Comparison of ENCODE assay signal across 16 cellular contexts in the genomic region with DNA sequence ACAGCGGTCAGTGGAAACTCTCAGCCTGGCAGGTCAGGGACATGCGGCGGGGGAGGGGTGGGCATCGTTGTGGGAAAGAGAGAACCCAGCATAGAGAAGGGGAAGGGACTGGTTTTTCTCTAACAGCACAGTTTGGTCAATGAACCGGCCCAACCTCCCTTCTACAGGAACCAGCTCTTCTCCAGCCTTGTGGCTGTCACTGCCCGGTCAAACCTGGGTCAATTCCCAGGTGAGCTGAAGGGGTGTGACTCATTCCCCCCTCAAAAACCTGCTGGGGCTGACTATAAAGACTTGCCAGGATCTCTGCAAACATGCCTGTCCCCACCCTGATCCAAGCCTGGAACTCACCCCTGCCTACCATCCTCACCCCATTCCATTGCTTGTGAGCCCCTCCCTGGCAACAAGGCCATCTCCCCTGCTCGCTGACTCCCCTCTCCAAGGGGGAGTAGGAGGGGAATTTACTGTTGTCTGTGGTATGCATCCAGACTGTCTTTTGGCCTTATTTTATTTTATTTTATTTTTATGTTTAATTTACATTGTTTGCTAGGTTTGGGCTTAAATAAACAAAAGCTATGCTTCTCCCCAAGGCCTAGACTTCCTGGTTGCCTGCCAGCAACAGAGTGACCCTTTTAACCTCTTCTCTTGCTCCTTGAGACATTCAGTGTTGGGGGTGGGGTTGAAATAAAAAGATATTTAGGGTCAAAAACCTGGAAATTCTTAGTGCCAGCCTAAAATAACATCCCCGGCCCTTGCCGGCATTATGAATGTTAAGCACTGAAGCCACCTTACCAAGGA. TPM values are rescaled to one million over a fixed set of nuclear protein-coding genes. Genes with fewer than 3 reads are reported as not detected.
DNase-seq lines count a peak whose midpoint lies in the region; ATAC-seq, FAIRE-seq and TF ChIP-seq lines count a peak whose summit lies in the region.
"Had no signal": no experiment of that assay in that cellular context is flagged by ENCODE, and none has a peak within 500 bp of the region (broad histone marks: within the 10 kb centered on the region; RNA-seq: fewer than 3 reads in every experiment).

No MANE protein-coding gene starts in this region.

- H3K4me3 Mint-ChIP-seq in chondrocyte (ENCODE audit: unreplicated experiment): no peak overlapping the region
- H3K4me3 Mint-ChIP-seq: activated CD8-positive, alpha-beta memory T cell treated with anti-CD3 and anti-CD28 coated beads, Interleukin-2, amount 10 ng/mL, durations not matched to agents 7 days and 5 days; effector memory CD8-positive, alpha-beta T cell; T-helper 1 cell treated with Interleukin-12 subunit alpha and Interleukin-12 subunit beta and Interleukin-4 antibody, amounts not matched to agents 30 μg/mL and 1 μg/mL, for 36 hours had no signal

- H3K36me3 ChIP-seq in left lung (no peaks in the 10 kb centered on the region), tibial artery (no peaks in the 10 kb centered on the region)
- H3K36me3 ChIP-seq in effector memory CD4-positive, alpha-beta T cell (ENCODE audit: control insufficient read depth, insufficient read depth, low read length): no peaks in the 10 kb centered on the region
- H3K36me3 ChIP-seq: ascending aorta, BLaER1 had no signal

- peaks cover 81% of the 10 kb centered on the region for H3K4me1 Mint-ChIP-seq in chondrocyte (ENCODE audit: low read depth)
- H3K4me1 Mint-ChIP-seq: activated CD8-positive, alpha-beta memory T cell treated with anti-CD3 and anti-CD28 coated beads, Interleukin-2, amount 10 ng/mL, durations not matched to agents 7 days and 5 days had no signal

- no peaks in the 10 kb centered on the region for H3K9me3 Mint-ChIP-seq in chondrocyte (ENCODE audit: low read depth)
- H3K9me3 Mint-ChIP-seq: effector memory CD8-positive, alpha-beta T cell; T-helper 1 cell treated with Interleukin-12 subunit alpha and Interleukin-12 subunit beta and Interleukin-4 antibody, amounts not matched to agents 30 μg/mL and 1 μg/mL, for 36 hours had no signal

- TF ChIP-seq CTCF in LNCaP clone FGC (IDR thresholded peaks at IDR 0.05; ENCODE audit: control insufficient read depth, extremely low read depth, insufficient read depth) (no peak), chondrocyte (IDR thresholded peaks at IDR 0.05) (no peak), left lung (IDR thresholded peaks at IDR 0.05) (no peak), tibial artery (IDR thresholded peaks at IDR 0.05) (no peak)

- no peaks in the 10 kb centered on the region for H3K27me3 Mint-ChIP-seq in chondrocyte (ENCODE audit: low read depth)
- H3K27me3 Mint-ChIP-seq: activated CD8-positive, alpha-beta memory T cell treated with anti-CD3 and anti-CD28 coated beads, Interleukin-2, amount 10 ng/mL, durations not matched to agents 7 days and 5 days; effector memory CD8-positive, alpha-beta T cell had no signal

- no peaks in the 10 kb centered on the region for H3K36me3 Mint-ChIP-seq in chondrocyte (ENCODE audit: low read depth)
- H3K36me3 Mint-ChIP-seq: activated CD8-positive, alpha-beta memory T cell treated with anti-CD3 and anti-CD28 coated beads, Interleukin-2, amount 10 ng/mL, durations not matched to agents 7 days and 5 days had no signal

- no peak for DNase-seq in LNCaP clone FGC (ENCODE audit: low read depth)
- no peak for DNase-seq in chondrocyte (ENCODE audit: low spot score)
- peak in 1 of 2 donors; percentile 56 for DNase-seq in left lung
- no peak for DNase-seq in tibial artery
- DNase-seq in urothelium cell line (ENCODE audit: low spot score): no peak
- DNase-seq in NCI-H146 treated with DMSO at 0.1 percent for 48 hours (lab: John Stamatoyannopoulos, UW; ENCODE audit: unreplicated experiment): no peak
- no peak for DNase-seq in effector memory CD4-positive, alpha-beta T cell
- DNase-seq: activated CD8-positive, alpha-beta memory T cell treated with anti-CD3 and anti-CD28 coated beads, Interleukin-2, amount 10 ng/mL, durations not matched to agents 7 days and 5 days; activated gamma-delta T cell treated with Interleukin-2 at 50 U/mL for 16 hours; DMS79 treated with DMSO at 0.1 percent for 48 hours; effector memory CD8-positive, alpha-beta T cell had no signal

- H3K4me1 ChIP-seq in left lung (peaks cover 13 to 20% of the 10 kb centered on the region in 2 donors), tibial artery (peaks cover 0 to 98% (median 48%) of the 10 kb centered on the region in 4 donors)
- H3K4me1 ChIP-seq in effector memory CD4-positive, alpha-beta T cell (ENCODE audit: control insufficient read depth, insufficient read depth, low read length, poor library complexity, severe bottlenecking): no peaks in the 10 kb centered on the region

- H3K4me3 ChIP-seq in LNCaP clone FGC (ENCODE audit: low read depth, low read length): peak overlapping the region; percentile 21
- no peak overlapping the region for H3K4me3 ChIP-seq in left lung
- H3K4me3 ChIP-seq in tibial artery: no peak overlapping the region
- H3K4me3 ChIP-seq in effector memory CD4-positive, alpha-beta T cell (ENCODE audit: insufficient read depth, low read depth, low read length, poor library complexity, severe bottlenecking): no peak overlapping the region
- H3K4me3 ChIP-seq: ascending aorta, BLaER1 had no signal

- peak; percentile 74 for ATAC-seq in left lung
- ATAC-seq in HG03095 (IDR thresholded peaks at IDR 0.05; ENCODE audit: unreplicated experiment): no peak
- ATAC-seq: activated CD8-positive, alpha-beta memory T cell treated with anti-CD3 and anti-CD28 coated beads, Interleukin-2, amount 10 ng/mL, durations not matched to agents 7 days and 5 days; effector memory CD8-positive, alpha-beta T cell had no signal

- no peak overlapping the region for H3K27ac ChIP-seq in left lung
- H3K27ac ChIP-seq in tibial artery: peak overlapping the region; percentile 22 to 83
- no peak overlapping the region for H3K27ac ChIP-seq in effector memory CD4-positive, alpha-beta T cell (ENCODE audit: insufficient read depth, low read length, poor library complexity, severe bottlenecking)
- H3K27ac ChIP-seq: BLaER1 had no signal

- peak overlapping the region; percentile 61 for H3K27ac Mint-ChIP-seq in chondrocyte (ENCODE audit: unreplicated experiment)
- H3K27ac Mint-ChIP-seq: activated CD8-positive, alpha-beta memory T cell treated with anti-CD3 and anti-CD28 coated beads, Interleukin-2, amount 10 ng/mL, durations not matched to agents 7 days and 5 days; effector memory CD8-positive, alpha-beta T cell; T-helper 1 cell treated with Interleukin-12 subunit alpha and Interleukin-12 subunit beta and Interleukin-4 antibody, amounts not matched to agents 30 μg/mL and 1 μg/mL, for 36 hours had no signal

- H3K9me3 ChIP-seq in left lung: no peaks in the 10 kb centered on the region
- H3K9me3 ChIP-seq in tibial artery: no peaks in the 10 kb centered on the region
- no peaks in the 10 kb centered on the region for H3K9me3 ChIP-seq in effector memory CD4-positive, alpha-beta T cell (ENCODE audit: control insufficient read depth, low read length)
- H3K9me3 ChIP-seq: ascending aorta, BLaER1 had no signal

- no peak for FAIRE-seq in urothelium cell line (lab: Jason Lieb, UNC)

- no peaks in the 10 kb centered on the region for H3K27me3 ChIP-seq in left lung
- no peaks in the 10 kb centered on the region for H3K27me3 ChIP-seq in tibial artery
- no peaks in the 10 kb centered on the region for H3K27me3 ChIP-seq in effector memory CD4-positive, alpha-beta T cell (replicated peaks; ENCODE audit: control insufficient read depth, insufficient read depth, low read length, poor library complexity, severe bottlenecking)
- H3K27me3 ChIP-seq: ascending aorta had no signal

- intact Hi-C loops in left lung (cut with DNase I) (loop anchor here in 1 of 2 donors (10.0 kb wide), 1 partner anchor 49 kb away; the partner anchor contains the start of genes NCBP2L and TSC22D3), tibial artery (cut with DNase I; ENCODE audit: low total_unique reads) (no loop called here)

RNA-seq across cellular contexts. Expression of gene TSC22D3, which starts 49.6 kb away (rescaled TPM):
- 191 to 199 TPM (median 199 TPM) in 3 replicates for total RNA-seq in chondrocyte
- total RNA-seq in left lung: 100 to 1,000 TPM; 137 to 156 TPM

RNA-seq across cellular contexts. Expression of gene NCBP2L, which starts 51.6 kb away (rescaled TPM):
- not detected in 3 replicates for total RNA-seq in chondrocyte
- not detected for total RNA-seq in left lung
- total RNA-seq: activated CD8-positive, alpha-beta memory T cell treated with anti-CD3 and anti-CD28 coated beads, Interleukin-2, amount 10 ng/mL, durations not matched to agents 7 days and 5 days; ascending aorta; pulmonary artery endothelial cell had no signal

Comparison
In these comparisons a context has a peak if more than half of its experiments do, and no peak if none do; other contexts are left out.
1. H3K27ac ChIP-seq: peak in tibial artery (2 of 2); none in left lung (0 of 2) and effector memory CD4-positive, alpha-beta T cell (single experiment).